In the genomic region with DNA sequence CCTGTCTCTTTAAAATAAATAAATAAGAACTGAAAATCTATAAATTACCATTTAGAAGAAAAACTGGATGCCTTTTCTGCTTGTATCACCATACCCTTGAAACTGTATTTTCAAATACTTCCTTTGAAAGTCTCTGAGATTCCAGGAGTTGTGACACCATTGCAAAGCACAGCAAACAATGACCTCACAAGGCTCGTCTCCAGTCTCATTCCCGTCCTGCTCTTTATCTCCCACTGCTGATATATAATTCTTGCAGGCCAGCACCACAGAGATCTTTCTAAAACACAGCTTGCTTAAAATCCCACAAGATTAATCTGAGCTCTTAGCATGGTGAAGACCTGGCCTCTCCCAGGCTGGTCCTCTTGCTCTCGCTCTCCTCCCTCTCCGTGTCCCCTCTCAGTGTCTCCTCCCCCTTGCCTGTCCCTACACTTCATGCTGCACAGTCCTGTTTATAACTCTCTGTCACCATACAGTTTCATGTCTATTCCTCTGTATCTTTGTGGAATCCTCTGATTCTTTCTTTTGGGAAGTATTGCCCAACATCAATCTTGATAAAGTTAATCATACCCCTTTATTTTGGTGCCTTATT, we compare ENCODE assay signal across 18 cellular contexts.
"Had no signal": no experiment of that assay in that cellular context is flagged by ENCODE, and none has a peak within 500 bp of the region (broad histone marks: within the 10 kb centered on the region; RNA-seq: fewer than 3 reads in every experiment).

No MANE protein-coding gene starts in this region.

- H3K4me1 ChIP-seq: colonic mucosa, gastrocnemius medialis, right lobe of liver, stomach had no signal

- H3K36me3 ChIP-seq: colonic mucosa, gastrocnemius medialis, prostate gland, right lobe of liver had no signal

- ATAC-seq: activated T-helper 17 cell treated with anti-CD3 and anti-CD28 coated beads, Interleukin-2, amount 50 U/mL, for 72 hours; gastrocnemius medialis; left colon had no signal

- H3K4me3 ChIP-seq: colonic mucosa, gastrocnemius medialis, lung, prostate gland, right lobe of liver, stomach had no signal

- H3K27ac ChIP-seq: colonic mucosa, gastrocnemius medialis, prostate gland, right lobe of liver, stomach had no signal

- DNase-seq: activated CD4-positive, alpha-beta T cell treated with anti-CD3 and anti-CD28 coated beads, Interleukin-2, amount 50 U/mL, for 4 hours; activated naive CD4-positive, alpha-beta T cell treated with Interleukin-2 at 50 U/mL for 16 hours; activated T-cell treated with anti-CD3 and anti-CD28 coated beads, Interleukin-2, amount 50 U/mL, for 1 hour; anterior cingulate cortex; colonic mucosa; erythroblast; gastrocnemius medialis; left colon; nephron progenitor cell; right lobe of liver; small intestine; stimulated activated CD4-positive, alpha-beta T cell treated with anti-CD3 and anti-CD28 coated beads, Interleukin-4, amount 100 ng/mL, for 1 hour; stomach had no signal

- H3K27me3 Mint-ChIP-seq: activated T-helper 17 cell treated with anti-CD3 and anti-CD28 coated beads, Interleukin-2, amount 50 U/mL, for 72 hours; brain; central memory CD8-positive, alpha-beta T cell had no signal

- H3K27me3 ChIP-seq: colonic mucosa, gastrocnemius medialis, right lobe of liver, stomach had no signal

- H3K9me3 Mint-ChIP-seq: activated T-helper 17 cell treated with anti-CD3 and anti-CD28 coated beads, Interleukin-2, amount 50 U/mL, for 72 hours; central memory CD8-positive, alpha-beta T cell had no signal

- H3K27ac Mint-ChIP-seq: activated T-helper 17 cell treated with anti-CD3 and anti-CD28 coated beads, Interleukin-2, amount 50 U/mL, for 72 hours; nephron progenitor cell had no signal

- H3K4me1 Mint-ChIP-seq: activated T-helper 17 cell treated with anti-CD3 and anti-CD28 coated beads, Interleukin-2, amount 50 U/mL, for 72 hours; brain had no signal

- H3K9me3 ChIP-seq: colonic mucosa, gastrocnemius medialis, prostate gland, right lobe of liver, stomach had no signal

- H3K4me3 Mint-ChIP-seq: activated T-helper 17 cell treated with anti-CD3 and anti-CD28 coated beads, Interleukin-2, amount 50 U/mL, for 72 hours; brain; central memory CD8-positive, alpha-beta T cell; nephron progenitor cell had no signal
